In genomic region chr12:127280393-127281275, GRCh38 we compare ENCODE assay signal across 8 cellular contexts.
DNase-seq lines count a peak whose midpoint lies in the region; ATAC-seq and TF ChIP-seq lines count a peak whose summit lies in the region.

No MANE protein-coding gene starts in this region.

- H3K27ac ChIP-seq in upper lobe of right lung, result no peak overlapping the region

- no peaks in the 10 kb centered on the region for H3K36me3 ChIP-seq in upper lobe of right lung

- no peaks in the 10 kb centered on the region for H3K9me3 Mint-ChIP-seq in activated CD8-positive, alpha-beta T cell treated with anti-CD3 and anti-CD28 coated beads, Interleukin-2, amount 10 ng/mL, durations not matched to agents 7 days and 5 days (ENCODE audit: insufficient read depth)
- H3K9me3 Mint-ChIP-seq in osteocyte (ENCODE audit: unreplicated experiment), result no peaks in the 10 kb centered on the region

- no peaks in the 10 kb centered on the region for H3K4me1 ChIP-seq in upper lobe of right lung

- no peak overlapping the region for H3K27ac Mint-ChIP-seq in activated CD8-positive, alpha-beta T cell treated with anti-CD3 and anti-CD28 coated beads, Interleukin-2, amount 10 ng/mL, durations not matched to agents 7 days and 5 days
- no peak overlapping the region for H3K27ac Mint-ChIP-seq in osteocyte (ENCODE audit: unreplicated experiment)

- DNase-seq in activated CD8-positive, alpha-beta T cell treated with anti-CD3 and anti-CD28 coated beads, Interleukin-2, amount 10 ng/mL, durations not matched to agents 7 days and 5 days, result peak; percentile 74
- no peak for DNase-seq in epithelial cell of proximal tubule (ENCODE audit: low read depth)
- DNase-seq in osteocyte (ENCODE audit: extremely low spot score, unreplicated experiment), result no peak
- DNase-seq in upper lobe of right lung, result peak; percentile 82
- DNase-seq in dedifferentiated amniotic fluid mesenchymal stem cell (ENCODE audit: extremely low spot score), result no peak

- H3K4me1 Mint-ChIP-seq in activated CD8-positive, alpha-beta T cell treated with anti-CD3 and anti-CD28 coated beads, Interleukin-2, amount 10 ng/mL, durations not matched to agents 7 days and 5 days (ENCODE audit: low read depth), result peaks cover 15% of the 10 kb centered on the region
- H3K4me1 Mint-ChIP-seq in osteocyte (ENCODE audit: unreplicated experiment), result peaks cover 7% of the 10 kb centered on the region

- peaks cover 13% of the 10 kb centered on the region for H3K27me3 ChIP-seq in upper lobe of right lung

- intact Hi-C loops in upper lobe of right lung (cut with DNase I), result no loop called here

- no peak overlapping the region for H3K4me3 ChIP-seq in epithelial cell of proximal tubule (ENCODE audit: low read depth, low read length)
- H3K4me3 ChIP-seq in upper lobe of right lung, result no peak overlapping the region

- ATAC-seq in GM19328 (IDR thresholded peaks at IDR 0.05; ENCODE audit: unreplicated experiment), result peak; percentile 86
- ATAC-seq in HG03521 (IDR thresholded peaks at IDR 0.05; ENCODE audit: unreplicated experiment), result peak; percentile 52
- ATAC-seq in activated CD8-positive, alpha-beta T cell treated with anti-CD3 and anti-CD28 coated beads, Interleukin-2, amount 10 ng/mL, durations not matched to agents 7 days and 5 days, result peak; percentile 85
- peak; percentile 94 for ATAC-seq in upper lobe of right lung
- no peak for ATAC-seq in HG03439 (IDR thresholded peaks at IDR 0.05; ENCODE audit: unreplicated experiment)

- CTCF ChIA-PET in activated CD8-positive, alpha-beta T cell treated with anti-CD3 and anti-CD28 coated beads, Interleukin-2, amount 10 ng/mL, durations not matched to agents 7 days and 5 days (lab: Charles Lee), result interaction anchor here (1.1 to 1.7 kb wide), 7 partner anchors 12 to 171 kb away, joined by 3 to 4 read pairs (median 3); no protein-coding TSS in a partner anchor

- H3K27me3 Mint-ChIP-seq in activated CD8-positive, alpha-beta T cell treated with anti-CD3 and anti-CD28 coated beads, Interleukin-2, amount 10 ng/mL, durations not matched to agents 7 days and 5 days (ENCODE audit: low read depth), result no peaks in the 10 kb centered on the region
- peaks cover 5% of the 10 kb centered on the region for H3K27me3 Mint-ChIP-seq in osteocyte (ENCODE audit: unreplicated experiment)

- POLR2A ChIA-PET in activated CD8-positive, alpha-beta T cell treated with anti-CD3 and anti-CD28 coated beads, Interleukin-2, amount 10 ng/mL, durations not matched to agents 7 days and 5 days (lab: Charles Lee), result no interaction called here

- no peak overlapping the region for H3K4me3 Mint-ChIP-seq in activated CD8-positive, alpha-beta T cell treated with anti-CD3 and anti-CD28 coated beads, Interleukin-2, amount 10 ng/mL, durations not matched to agents 7 days and 5 days
- no peak overlapping the region for H3K4me3 Mint-ChIP-seq in osteocyte (ENCODE audit: unreplicated experiment)

- H3K36me3 Mint-ChIP-seq in activated CD8-positive, alpha-beta T cell treated with anti-CD3 and anti-CD28 coated beads, Interleukin-2, amount 10 ng/mL, durations not matched to agents 7 days and 5 days (ENCODE audit: low read depth), result no peaks in the 10 kb centered on the region
- no peaks in the 10 kb centered on the region for H3K36me3 Mint-ChIP-seq in osteocyte (ENCODE audit: unreplicated experiment)

- H3K9me3 ChIP-seq in upper lobe of right lung, result no peaks in the 10 kb centered on the region

- TF ChIP-seq CTCF in epithelial cell of proximal tubule (conservative IDR thresholded peaks at IDR 0.05; ENCODE audit: low read depth, low read length) (peak; percentile 98), osteocyte (IDR thresholded peaks at IDR 0.05) (peak; percentile 81), upper lobe of right lung (IDR thresholded peaks at IDR 0.05) (peak; percentile 83)

Comparison
In these comparisons a context has a peak if more than half of its experiments do, and no peak if none do; other contexts are left out.
1. DNase-seq: peak in activated CD8-positive, alpha-beta T cell treated with anti-CD3 and anti-CD28 coated beads, Interleukin-2, amount 10 ng/mL, durations not matched to agents 7 days and 5 days (single experiment) and upper lobe of right lung (single experiment); none in epithelial cell of proximal tubule (single experiment), osteocyte (single experiment) and dedifferentiated amniotic fluid mesenchymal stem cell (single experiment).
2. Peak in every context shown above with its lines, with median percentiles within 50 percentile points of each other: CTCF ChIP-seq.